ENCODE assay signal across 10 cellular contexts in genomic region chr18:57438669-57439616, GRCh38. TPM values are rescaled to one million over a fixed set of nuclear protein-coding genes. Genes with fewer than 3 reads are reported as not detected.
A peak's percentile ranks its signal among the peaks of the same experiment; 100 is the strongest.
DNase-seq lines count a peak whose midpoint lies in the region; ATAC-seq and TF ChIP-seq lines count a peak whose summit lies in the region.
"Had no signal": no experiment of that assay in that cellular context is flagged by ENCODE, and none has a peak within 500 bp of the region (broad histone marks: within the 10 kb centered on the region; RNA-seq: fewer than 3 reads in every experiment).

No MANE protein-coding gene starts in this region.

- no peak overlapping the region for H3K18ac ChIP-seq in neuronal stem cell (ENCODE audit: low read length)

- TF ChIP-seq POLR2A in breast epithelium (IDR thresholded peaks at IDR 0.05): no peak

- peak overlapping the region; percentile 84 for H3K4me2 ChIP-seq in neuronal stem cell (ENCODE audit: insufficient read depth, low read length, poor library complexity, severe bottlenecking)

- WGBS in neuronal stem cell (ENCODE audit: extremely low coverage in 2 of 2, insufficient read length in 2 of 2, insufficient replicate concordance in 1 of 2), 2 donors: no CpG with 5 or more reads among the region's 34 CpGs

- no peak overlapping the region for H3K9ac ChIP-seq in neuronal stem cell (ENCODE audit: low read depth, low read length, poor library complexity)

- peaks cover 7% of the 10 kb centered on the region for H3K4me1 Mint-ChIP-seq in activated T-helper 17 cell treated with anti-CD3 and anti-CD28 coated beads, Interleukin-2, amount 50 U/mL, for 72 hours

- DNase-seq in NCI-H1694 (lab: John Stamatoyannopoulos, UW) (peak; percentile 21), NCI-H1694 treated with DMSO at 0.1 percent for 48 hours (lab: John Stamatoyannopoulos, UW) (no peak), MV-4-11 (lab: John Stamatoyannopoulos, UW) (peak; percentile 57), neuronal stem cell (ENCODE audit: low spot score) (peak; percentile 27), mucosa of descending colon (no peak), breast epithelium (ENCODE audit: low spot score in 2 of 2) (no peak)
- DNase-seq: left cardiac atrium, NCI-H2029 treated with DMSO at 0.1 percent for 48 hours had no signal

- ATAC-seq in activated T-helper 17 cell treated with anti-CD3 and anti-CD28 coated beads, Interleukin-2, amount 50 U/mL, for 72 hours (replicated peaks): no peak
- ATAC-seq in GM19035 (IDR thresholded peaks at IDR 0.05; ENCODE audit: unreplicated experiment) (no peak), mucosa of descending colon (no peak)
- ATAC-seq: left cardiac atrium had no signal

- peak overlapping the region; percentile 26 for H3K4me3 Mint-ChIP-seq in activated T-helper 17 cell treated with anti-CD3 and anti-CD28 coated beads, Interleukin-2, amount 50 U/mL, for 72 hours

- peaks cover 0 to 10% of the 10 kb centered on the region in 2 donors for H3K9me3 ChIP-seq in neuronal stem cell (replicated peaks in 1 of 2; ENCODE audit: control insufficient read depth in 2 of 2, insufficient read depth in 1 of 2, low read depth in 1 of 2, low read length in 2 of 2)
- H3K9me3 ChIP-seq in mucosa of descending colon: no peaks in the 10 kb centered on the region
- H3K9me3 ChIP-seq in breast epithelium: no peaks in the 10 kb centered on the region

- intact Hi-C loops in mucosa of descending colon (cut with DNase I, micrococcal nuclease): no loop called here
- intact Hi-C loops in breast epithelium (cut with DNase I; ENCODE audit: low total_unique reads): no loop called here

- H3K4ac ChIP-seq in neuronal stem cell (ENCODE audit: low read length): no peak overlapping the region

- no peak overlapping the region for H2AK5ac ChIP-seq in neuronal stem cell (ENCODE audit: low read depth, low read length)

- no peak overlapping the region for H2BK12ac ChIP-seq in neuronal stem cell (ENCODE audit: low read length)

- no peaks in the 10 kb centered on the region for H3K79me1 ChIP-seq in neuronal stem cell (ENCODE audit: low read depth, low read length)

- H3K4me1 ChIP-seq in neuronal stem cell (ENCODE audit: control insufficient read depth in 2 of 2, insufficient read depth in 1 of 2, low read depth in 1 of 2, low read length in 2 of 2) (peaks cover 16 to 19% of the 10 kb centered on the region in 2 donors), mucosa of descending colon (ENCODE audit: low read depth) (peaks cover 19% of the 10 kb centered on the region), breast epithelium (peaks cover 0 to 15% of the 10 kb centered on the region in 2 donors)

- H3K27me3 Mint-ChIP-seq in activated T-helper 17 cell treated with anti-CD3 and anti-CD28 coated beads, Interleukin-2, amount 50 U/mL, for 72 hours: peaks cover 66% of the 10 kb centered on the region

- H3K9me3 Mint-ChIP-seq in activated T-helper 17 cell treated with anti-CD3 and anti-CD28 coated beads, Interleukin-2, amount 50 U/mL, for 72 hours: no peaks in the 10 kb centered on the region

- no peak overlapping the region for H2BK5ac ChIP-seq in neuronal stem cell (ENCODE audit: low read length)

- H3K36me3 ChIP-seq in neuronal stem cell (replicated peaks in 1 of 2; ENCODE audit: control insufficient read depth in 2 of 2, insufficient read depth in 2 of 2, low read length in 2 of 2): no peaks in the 10 kb centered on the region
- H3K36me3 ChIP-seq in mucosa of descending colon (ENCODE audit: low read depth): no peaks in the 10 kb centered on the region
- H3K36me3 ChIP-seq in breast epithelium: no peaks in the 10 kb centered on the region

- no peak overlapping the region for H4K91ac ChIP-seq in neuronal stem cell (ENCODE audit: low read depth, low read length, poor library complexity)

- peak overlapping the region in 1 of 2 donors; percentile 65 for H3K4me3 ChIP-seq in neuronal stem cell (ENCODE audit: low read length in 2 of 2)
- no peak overlapping the region for H3K4me3 ChIP-seq in mucosa of descending colon
- H3K4me3 ChIP-seq in breast epithelium: peak overlapping the region in 1 of 3 donors; percentile 70

- no peak for TF ChIP-seq CTCF in mucosa of descending colon (IDR thresholded peaks at IDR 0.05)
- no peak for TF ChIP-seq CTCF in breast epithelium (IDR thresholded peaks at IDR 0.05)

- H3K36me3 Mint-ChIP-seq in activated T-helper 17 cell treated with anti-CD3 and anti-CD28 coated beads, Interleukin-2, amount 50 U/mL, for 72 hours (ENCODE audit: low read depth): peaks cover 31% of the 10 kb centered on the region

- H3K23ac ChIP-seq in neuronal stem cell (ENCODE audit: low read depth, low read length, poor library complexity): no peak overlapping the region

- no peak overlapping the region for H2BK120ac ChIP-seq in neuronal stem cell (ENCODE audit: low read depth, low read length)

- peak overlapping the region; percentile 94 for H2AFZ ChIP-seq in neuronal stem cell (ENCODE audit: low read length)

- H3K14ac ChIP-seq in neuronal stem cell (ENCODE audit: low read length): no peak overlapping the region

- H4K8ac ChIP-seq in neuronal stem cell (ENCODE audit: low read depth, low read length): no peak overlapping the region

- no peak overlapping the region for H3K27ac Mint-ChIP-seq in activated T-helper 17 cell treated with anti-CD3 and anti-CD28 coated beads, Interleukin-2, amount 50 U/mL, for 72 hours

- no peak overlapping the region for H2BK15ac ChIP-seq in neuronal stem cell (ENCODE audit: low read length)

- H3K27me3 ChIP-seq in neuronal stem cell (ENCODE audit: control insufficient read depth in 3 of 3, insufficient read depth in 3 of 3, low read depth in 1 of 3, low read length in 3 of 3) (peaks cover 45 to 89% (median 79%) of the 10 kb centered on the region in 3 experiments), breast epithelium (peaks cover 6 to 91% of the 10 kb centered on the region in 2 donors)

- H3K27ac ChIP-seq in neuronal stem cell (replicated peaks; ENCODE audit: low read length) (no peak overlapping the region), breast epithelium (no peak overlapping the region)

RNA-seq across cellular contexts. Expression of gene ONECUT2, which starts 3.8 kb away (rescaled TPM):
- total RNA-seq in activated T-helper 17 cell treated with anti-CD3 and anti-CD28 coated beads, Interleukin-2, amount 50 U/mL, for 72 hours: under 1 TPM in 1 of 2 donors, not detected in 1; 0.52 TPM
- polyA plus RNA-seq in neuronal stem cell (2013, experiment 1 of 2): 0.31 TPM
- polyA plus RNA-seq in neuronal stem cell (2013, experiment 2 of 2): 0.33 TPM
- total RNA-seq in mucosa of descending colon (under 1 TPM; 0.06 to 0.87 (median 0.14) TPM), breast epithelium (under 1 TPM in 1 of 3 donors, not detected in 2; under 0.01 TPM)

Comparison
In these comparisons a context has a peak if more than half of its experiments do, and no peak if none do; other contexts are left out.
1. DNase-seq: peak in NCI-H1694 (single experiment), MV-4-11 (single experiment) and neuronal stem cell (single experiment); none in NCI-H1694 treated with DMSO at 0.1 percent for 48 hours (single experiment), mucosa of descending colon (0 of 3) and breast epithelium (0 of 2).